Comparison of ENCODE assay signal across 10 cellular contexts in genomic region chr21:42532466-42533181, GRCh38. TPM values are rescaled to one million over a fixed set of nuclear protein-coding genes. Genes with fewer than 3 reads are reported as not detected.
DNase-seq lines count a peak whose midpoint lies in the region; ATAC-seq and TF ChIP-seq lines count a peak whose summit lies in the region.
"Had no signal": no experiment of that assay in that cellular context is flagged by ENCODE, and none has a peak within 500 bp of the region (broad histone marks: within the 10 kb centered on the region; RNA-seq: fewer than 3 reads in every experiment).

No MANE protein-coding gene starts in this region.

- peaks cover 72% of the 10 kb centered on the region for H3K79me2 ChIP-seq in DOHH2 (ENCODE audit: control insufficient read depth, low read length)

- H3K27me3 Mint-ChIP-seq in activated T-helper 17 cell treated with anti-CD3 and anti-CD28 coated beads, Interleukin-2, amount 50 U/mL, for 72 hours, result no peaks in the 10 kb centered on the region

- H3K9me3 Mint-ChIP-seq in activated T-helper 17 cell treated with anti-CD3 and anti-CD28 coated beads, Interleukin-2, amount 50 U/mL, for 72 hours, result no peaks in the 10 kb centered on the region

- H3K27ac Mint-ChIP-seq in activated T-helper 17 cell treated with anti-CD3 and anti-CD28 coated beads, Interleukin-2, amount 50 U/mL, for 72 hours, result no peak overlapping the region

- intact Hi-C loops in left ventricle myocardium inferior (cut with micrococcal nuclease), result no loop called here
- intact Hi-C loops in prostate gland (cut with DNase I), result no loop called here

- H3K36me3 Mint-ChIP-seq in activated T-helper 17 cell treated with anti-CD3 and anti-CD28 coated beads, Interleukin-2, amount 50 U/mL, for 72 hours (ENCODE audit: low read depth), result peaks cover 35% of the 10 kb centered on the region

- WGBS in prostate gland, result 66% methylated on average over 18 of the region's 18 CpGs

- H3K4me3 Mint-ChIP-seq in activated T-helper 17 cell treated with anti-CD3 and anti-CD28 coated beads, Interleukin-2, amount 50 U/mL, for 72 hours, result no peak overlapping the region

- peaks cover 52% of the 10 kb centered on the region for H3F3A ChIP-seq in DOHH2 (ENCODE audit: control insufficient read depth, insufficient read depth)

- DNase-seq in SHP77 treated with DMSO at 0.1 percent for 48 hours (lab: John Stamatoyannopoulos, UW) (peak; percentile 86), left ventricle myocardium inferior (peak; percentile 41), prostate gland (ENCODE audit: low spot score) (no peak), DMS79 treated with DMSO at 0.1 percent for 48 hours (lab: John Stamatoyannopoulos, UW) (no peak)
- no peak for DNase-seq in activated CD4-positive, alpha-beta T cell treated with anti-CD3 and anti-CD28 coated beads, Interleukin-2, amount 50 U/mL, for 48 hours

- peaks cover 12% of the 10 kb centered on the region for H4K20me1 ChIP-seq in DOHH2 (ENCODE audit: control insufficient read depth, insufficient read depth, low read depth, low read length)

- H3K9me3 ChIP-seq in DOHH2 (ENCODE audit: control insufficient read depth, insufficient read depth, low read length), result no peaks in the 10 kb centered on the region
- H3K9me3 ChIP-seq in left ventricle myocardium inferior (replicated peaks), result no peaks in the 10 kb centered on the region
- no peaks in the 10 kb centered on the region for H3K9me3 ChIP-seq in prostate gland

- H3K9me2 ChIP-seq in DOHH2 (replicated peaks; ENCODE audit: control insufficient read depth, low read length), result no peaks in the 10 kb centered on the region

- ATAC-seq in HG02884 (IDR thresholded peaks at IDR 0.05; ENCODE audit: unreplicated experiment), result no peak
- ATAC-seq in activated T-helper 17 cell treated with anti-CD3 and anti-CD28 coated beads, Interleukin-2, amount 50 U/mL, for 72 hours (replicated peaks), result no peak

- H3K4me3 ChIP-seq in DOHH2 (ENCODE audit: low read length), result peak overlapping the region; percentile 81
- no peak overlapping the region for H3K4me3 ChIP-seq in left ventricle myocardium inferior
- no peak overlapping the region for H3K4me3 ChIP-seq in prostate gland
- H3K4me3 ChIP-seq: SK-N-MC had no signal

- peaks cover 93% of the 10 kb centered on the region for H3K4me1 ChIP-seq in DOHH2 (ENCODE audit: control insufficient read depth, low read length)
- peaks cover 32% of the 10 kb centered on the region for H3K4me1 ChIP-seq in left ventricle myocardium inferior
- H3K4me1 ChIP-seq in prostate gland (replicated peaks), result peaks cover 36% of the 10 kb centered on the region

- peaks cover 90% of the 10 kb centered on the region for H3K36me3 ChIP-seq in DOHH2 (ENCODE audit: control insufficient read depth, low read length)
- no peaks in the 10 kb centered on the region for H3K36me3 ChIP-seq in left ventricle myocardium inferior
- no peaks in the 10 kb centered on the region for H3K36me3 ChIP-seq in prostate gland

- TF ChIP-seq POLR2A in prostate gland (IDR thresholded peaks at IDR 0.05), result no peak

- no peaks in the 10 kb centered on the region for H3K27me3 ChIP-seq in DOHH2 (ENCODE audit: control insufficient read depth, low read length)
- H3K27me3 ChIP-seq in left ventricle myocardium inferior (ENCODE audit: low read depth), result no peaks in the 10 kb centered on the region
- H3K27me3 ChIP-seq in prostate gland (replicated peaks; ENCODE audit: insufficient read depth), result no peaks in the 10 kb centered on the region

- peak overlapping the region; percentile 95 for H3K4me2 ChIP-seq in DOHH2 (ENCODE audit: low read length)

- peak overlapping the region; percentile 99 for H3K27ac ChIP-seq in DOHH2 (ENCODE audit: low read depth, low read length)
- peak overlapping the region; percentile 37 for H3K27ac ChIP-seq in left ventricle myocardium inferior (replicated peaks)
- H3K27ac ChIP-seq in prostate gland, result peak overlapping the region; percentile 42 to 95
- H3K27ac ChIP-seq: SK-N-MC had no signal

- no peak for TF ChIP-seq CTCF in DOHH2 (IDR thresholded peaks at IDR 0.05; ENCODE audit: low read depth, low read length, poor library complexity, severe bottlenecking)
- no peak for TF ChIP-seq CTCF in left ventricle myocardium inferior (IDR thresholded peaks at IDR 0.05; ENCODE audit: borderline replicate concordance)
- no peak for TF ChIP-seq CTCF in prostate gland (IDR thresholded peaks at IDR 0.05)

- peaks cover 22% of the 10 kb centered on the region for H3K4me1 Mint-ChIP-seq in activated T-helper 17 cell treated with anti-CD3 and anti-CD28 coated beads, Interleukin-2, amount 50 U/mL, for 72 hours

RNA-seq across cellular contexts. Expression of gene SLC37A1, which starts 19.0 kb away (rescaled TPM):
- total RNA-seq in left ventricle myocardium inferior (3.8 TPM), prostate gland (10 to 100 TPM; 44.2 to 49.6 TPM)
- total RNA-seq in activated T-helper 17 cell treated with anti-CD3 and anti-CD28 coated beads, Interleukin-2, amount 50 U/mL, for 72 hours, result 10 to 100 TPM in 1 of 2 donors, 1 to 10 TPM in 1; 3.8 to 17.7 TPM

RNA-seq across cellular contexts. Expression of gene RSPH1, which starts 36.6 kb away (rescaled TPM):
- total RNA-seq in left ventricle myocardium inferior (not detected), prostate gland (1 to 10 TPM; 1.6 to 2.6 TPM)
- total RNA-seq in activated T-helper 17 cell treated with anti-CD3 and anti-CD28 coated beads, Interleukin-2, amount 50 U/mL, for 72 hours, result under 1 TPM in 1 of 2 donors, not detected in 1; 0.82 TPM
- total RNA-seq: glomerular endothelial cell had no signal

Comparison
In these comparisons a context has a peak if more than half of its experiments do, and no peak if none do; other contexts are left out.
1. H3K27ac ChIP-seq: peak in every context shown above with its lines; median percentile 99 in DOHH2; 68 in prostate gland; 37 in left ventricle myocardium inferior.
2. DNase-seq: peak in SHP77 treated with DMSO at 0.1 percent for 48 hours (single experiment) and left ventricle myocardium inferior (single experiment); none in prostate gland (single experiment), DMS79 treated with DMSO at 0.1 percent for 48 hours (single experiment) and activated CD4-positive, alpha-beta T cell treated with anti-CD3 and anti-CD28 coated beads, Interleukin-2, amount 50 U/mL, for 48 hours (0 of 2).